ENCODE assay signal across 13 cellular contexts in the genomic region with DNA sequence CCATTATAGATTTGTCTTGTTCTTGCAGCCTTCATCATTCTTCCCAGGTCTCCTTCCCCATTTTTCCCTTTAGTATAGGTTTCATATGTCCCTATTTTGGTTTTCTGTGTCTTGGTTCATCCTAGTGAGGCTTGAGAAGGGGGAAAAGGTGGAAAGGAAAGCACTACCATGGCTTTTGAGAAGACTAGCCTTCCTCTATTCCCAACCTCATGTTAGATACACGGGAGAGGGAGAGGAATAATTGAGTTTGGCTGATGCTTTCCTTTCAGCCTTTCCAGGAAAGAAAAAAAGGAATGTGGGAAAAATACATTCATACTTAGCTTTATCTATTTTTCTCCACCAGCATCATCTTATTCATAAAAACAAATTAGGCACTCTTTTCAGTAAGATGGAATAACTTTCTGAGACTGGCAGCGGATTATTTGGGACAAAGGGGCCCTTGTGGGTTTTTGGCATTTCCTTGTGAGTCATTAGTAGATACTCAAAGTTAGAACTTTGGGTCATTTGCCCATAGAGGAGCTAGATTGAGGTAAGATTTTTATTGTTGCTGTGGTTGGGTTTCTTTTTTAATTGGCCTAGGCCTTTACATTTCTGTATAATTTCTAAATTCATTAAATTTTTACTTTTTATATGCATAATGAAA. TPM values are rescaled to one million over a fixed set of nuclear protein-coding genes. Genes with fewer than 3 reads are reported as not detected.
DNase-seq lines count a peak whose midpoint lies in the region; ATAC-seq and TF ChIP-seq lines count a peak whose summit lies in the region.
"Had no signal": no experiment of that assay in that cellular context is flagged by ENCODE, and none has a peak within 500 bp of the region (broad histone marks: within the 10 kb centered on the region; RNA-seq: fewer than 3 reads in every experiment).

No MANE protein-coding gene starts in this region.

- intact Hi-C loops in sigmoid colon (cut with DNase I) = no loop called here

- H3K27me3 ChIP-seq in smooth muscle cell (ENCODE audit: low read depth) (no peaks in the 10 kb centered on the region), sigmoid colon (no peaks in the 10 kb centered on the region)

- peaks cover 26% of the 10 kb centered on the region for H3F3A ChIP-seq in smooth muscle cell (ENCODE audit: low read depth)

- H3K27ac ChIP-seq in smooth muscle cell (ENCODE audit: low read depth) (peak overlapping the region; percentile 74), sigmoid colon (no peak overlapping the region)

- peak overlapping the region; percentile 2 for H3K27ac Mint-ChIP-seq in T-helper 1 cell treated with Interleukin-12 subunit alpha and Interleukin-12 subunit beta and Interleukin-4 antibody, amounts not matched to agents 30 μg/mL and 1 μg/mL, for 36 hours

- H3K4me1 Mint-ChIP-seq in T-helper 1 cell treated with Interleukin-12 subunit alpha and Interleukin-12 subunit beta and Interleukin-4 antibody, amounts not matched to agents 30 μg/mL and 1 μg/mL, for 36 hours (ENCODE audit: low read depth) = peaks cover 26% of the 10 kb centered on the region

- TF ChIP-seq CTCF in epithelial cell of esophagus (IDR thresholded peaks at IDR 0.05; ENCODE audit: insufficient read depth, low read depth, low read length, missing control alignments) (no peak), smooth muscle cell (IDR thresholded peaks at IDR 0.05; ENCODE audit: borderline replicate concordance, insufficient read depth, poor library complexity, severe bottlenecking) (no peak), sigmoid colon (IDR thresholded peaks at IDR 0.05) (no peak)

- DNase-seq in T-helper 1 cell = no peak
- peak; percentile 35 for DNase-seq in epithelial cell of esophagus (ENCODE audit: low read depth)
- DNase-seq in smooth muscle cell (lab: John Stamatoyannopoulos, UW; ENCODE audit: unreplicated experiment) = no peak
- no peak for DNase-seq in sigmoid colon
- DNase-seq: activated CD4-positive, alpha-beta T cell treated with anti-CD3 and anti-CD28 coated beads for 48 hours; GOT3; kidney glomerular epithelial cell had no signal

- no peak for TF ChIP-seq POLR2A in sigmoid colon (IDR thresholded peaks at IDR 0.05)

- peaks cover 98% of the 10 kb centered on the region for H4K20me1 ChIP-seq in smooth muscle cell (ENCODE audit: low read depth)

- H3K9ac ChIP-seq in smooth muscle cell (ENCODE audit: low read depth) = peak overlapping the region; percentile 44

- H2AFZ ChIP-seq in smooth muscle cell (ENCODE audit: low read depth) = no peak overlapping the region

- H3K36me3 ChIP-seq in smooth muscle cell (ENCODE audit: low read depth) (peaks cover 34% of the 10 kb centered on the region), sigmoid colon (peaks cover 17 to 87% (median 45%) of the 10 kb centered on the region in 4 donors)

- 23% methylated on average over 2 of the region's 2 CpGs for WGBS in smooth muscle cell (ENCODE audit: low lambda C conversion rate)
- WGBS in sigmoid colon, 2 donors = 15 to 67% methylated on average over 2 of the region's 2 CpGs

- H3K9me3 Mint-ChIP-seq in T-helper 1 cell treated with Interleukin-12 subunit alpha and Interleukin-12 subunit beta and Interleukin-4 antibody, amounts not matched to agents 30 μg/mL and 1 μg/mL, for 36 hours = no peaks in the 10 kb centered on the region

- H3K36me3 Mint-ChIP-seq in T-helper 1 cell treated with Interleukin-12 subunit alpha and Interleukin-12 subunit beta and Interleukin-4 antibody, amounts not matched to agents 30 μg/mL and 1 μg/mL, for 36 hours (ENCODE audit: low read depth) = peaks cover 40% of the 10 kb centered on the region

- TF ChIP-seq EP300 in sigmoid colon (IDR thresholded peaks at IDR 0.05) = no peak

- H3K4me1 ChIP-seq in smooth muscle cell (ENCODE audit: low read depth) (peaks cover 10% of the 10 kb centered on the region), sigmoid colon (peaks cover 0 to 13% (median 3%) of the 10 kb centered on the region in 4 donors)

- H3K27me3 Mint-ChIP-seq in T-helper 1 cell treated with Interleukin-12 subunit alpha and Interleukin-12 subunit beta and Interleukin-4 antibody, amounts not matched to agents 30 μg/mL and 1 μg/mL, for 36 hours (ENCODE audit: low read depth) = no peaks in the 10 kb centered on the region

- ATAC-seq in SK-N-SH treated with all-trans-retinoic acid at 6 μM for 48 hours (peak; percentile 78), HG02981 (IDR thresholded peaks at IDR 0.05; ENCODE audit: unreplicated experiment) (no peak), GM19395 (IDR thresholded peaks at IDR 0.05; ENCODE audit: unreplicated experiment) (no peak)
- ATAC-seq: GM12878, sciatic nerve had no signal

- H3K4me3 Mint-ChIP-seq in T-helper 1 cell treated with Interleukin-12 subunit alpha and Interleukin-12 subunit beta and Interleukin-4 antibody, amounts not matched to agents 30 μg/mL and 1 μg/mL, for 36 hours = no peak overlapping the region

- peak overlapping the region; percentile 77 for H3K4me2 ChIP-seq in smooth muscle cell

- H3K9me3 ChIP-seq in smooth muscle cell (replicated peaks; ENCODE audit: low read depth) = no peaks in the 10 kb centered on the region
- no peaks in the 10 kb centered on the region for H3K9me3 ChIP-seq in sigmoid colon

- H3K79me2 ChIP-seq in smooth muscle cell (ENCODE audit: low read depth) = peaks cover 91% of the 10 kb centered on the region

- no peak overlapping the region for H3K4me3 ChIP-seq in epithelial cell of esophagus (ENCODE audit: low read length)
- no peak overlapping the region for H3K4me3 ChIP-seq in smooth muscle cell
- no peak overlapping the region for H3K4me3 ChIP-seq in sigmoid colon
- H3K4me3 ChIP-seq: GM12878 had no signal

TF ChIP-seq in SK-N-SH treated with all-trans-retinoic acid at 6 μM for 48 hours, 23 proteins besides CTCF, POLR2A, EP300 and RAD21:
- TF ChIP-seq ZFP3 (CRISPR knock-in tag; IDR thresholded peaks at IDR 0.05) = 0 out of 2 replicates have a peak, but pooled peaks have one; percentile 39
- peak; percentile 39; the same call in 1 of the 2 replicates for TF ChIP-seq ISL1 (CRISPR knock-in tag; IDR thresholded peaks at IDR 0.05)
- TF ChIP-seq SNAI2 (CRISPR knock-in tag; IDR thresholded peaks at IDR 0.05) = 0 out of 2 replicates have a peak, but pooled peaks have one; percentile 28
- TF ChIP-seq ZC3H10 (CRISPR knock-in tag; IDR thresholded peaks at IDR 0.05) = no peak

RNA-seq across cellular contexts. Expression of gene CAPRIN1, which starts 23.8 kb away (rescaled TPM):
- total RNA-seq in smooth muscle cell = 215 and 219 TPM in 2 replicates
- polyA plus RNA-seq in smooth muscle cell = 93.9 and 96.7 TPM in 2 replicates
- total RNA-seq in sigmoid colon = 100 to 1,000 TPM; 107 to 118 (median 113) TPM
- 10 to 100 TPM; 63.1 to 92.5 (median 65.7) TPM for polyA plus RNA-seq in sigmoid colon

RNA-seq across cellular contexts. Expression of gene NAT10, which starts 30.1 kb away (rescaled TPM):
- total RNA-seq in smooth muscle cell (20.9 and 21.2 TPM in 2 replicates), sigmoid colon (10 to 100 TPM; 13.2 to 28.0 (median 19.4) TPM)
- polyA plus RNA-seq in smooth muscle cell (13.2 and 16.4 TPM in 2 replicates), sigmoid colon (10 to 100 TPM in 1 of 3 donors, 1 to 10 TPM in 2; 5.3 to 35.4 (median 7.2) TPM)
